Comparison of ENCODE assay signal across 28 cellular contexts in genomic region chr2:47277187-47277586, GRCh38.
"Had no signal": no experiment of that assay in that cellular context is flagged by ENCODE, and none has a peak within 500 bp of the region (broad histone marks: within the 10 kb centered on the region; RNA-seq: fewer than 3 reads in every experiment).

No MANE protein-coding gene starts in this region.

- H3K9me3 ChIP-seq: ascending aorta, body of pancreas, MG63, Peyer's patch had no signal

- DNase-seq: activated CD4-positive, alpha-beta T cell treated with anti-CD3 and anti-CD28 coated beads for 48 hours; activated CD4-positive, alpha-beta T cell treated with anti-CD3 and anti-CD28 coated beads, Interleukin-2, amount 50 U/mL, for 4 hours; activated CD4-positive, CD25-positive, alpha-beta regulatory T cell treated with anti-CD3 and anti-CD28 coated beads, Interleukin-2, amount 50 U/mL, for 72 hours; activated CD8-positive, alpha-beta memory T cell treated with anti-CD3 and anti-CD28 coated beads, Interleukin-2, amount 10 ng/mL, durations not matched to agents 7 days and 5 days; activated CD8-positive, alpha-beta T cell treated with anti-CD3 and anti-CD28 coated beads, Interleukin-2, amount 10 ng/mL, durations not matched to agents 7 days and 5 days; activated effector memory CD4-positive, alpha-beta T cell treated with anti-CD3 and anti-CD28 coated beads, Interleukin-2, amount 50 U/mL, for 16 hours; activated naive CD4-positive, alpha-beta T cell treated with Interleukin-2 at 50 U/mL for 16 hours; activated naive CD8-positive, alpha-beta T cell treated with anti-CD3 and anti-CD28 coated beads, Interleukin-2, amount 50 U/mL, for 24 hours; activated T-cell treated with anti-CD3 and anti-CD28 coated beads, Interleukin-2, amount 50 U/mL, for 24 hours; amniotic stem cell; body of pancreas; KG1; MG63; NCI-H1105; NCI-H1436; NCI-H1694 treated with DMSO at 0.1 percent for 48 hours; NCI-H2029 treated with DMSO at 0.1 percent for 48 hours; NCI-H510A treated with DMSO at 0.1 percent for 48 hours; NCI-H69; Peyer's patch; SHP77; T-helper 17 cell; T-helper 9 cell had no signal

- H3K27ac ChIP-seq: ascending aorta, body of pancreas, cardiac muscle cell, Peyer's patch, RWPE1 had no signal

- H3K27me3 ChIP-seq: ascending aorta, body of pancreas, cardiac muscle cell, MG63, Peyer's patch had no signal

- H3K4me3 ChIP-seq: ascending aorta, body of pancreas, cardiac muscle cell, MG63, Peyer's patch had no signal

- ATAC-seq: activated CD8-positive, alpha-beta memory T cell treated with anti-CD3 and anti-CD28 coated beads, Interleukin-2, amount 10 ng/mL, durations not matched to agents 7 days and 5 days; activated CD8-positive, alpha-beta T cell treated with anti-CD3 and anti-CD28 coated beads, Interleukin-2, amount 10 ng/mL, durations not matched to agents 7 days and 5 days; activated naive CD4-positive, alpha-beta T cell treated with anti-CD3 and anti-CD28 coated beads, Interleukin-2, amount 50 U/mL, for 72 hours; activated naive CD8-positive, alpha-beta T cell treated with anti-CD3 and anti-CD28 coated beads, Interleukin-2, amount 50 U/mL, for 24 hours; body of pancreas; T-helper 17 cell; WTC11 had no signal

- H3K36me3 ChIP-seq: ascending aorta, cardiac muscle cell, MG63, Peyer's patch had no signal
